18 cellular contexts compared by ENCODE assay signal in the genomic region with DNA sequence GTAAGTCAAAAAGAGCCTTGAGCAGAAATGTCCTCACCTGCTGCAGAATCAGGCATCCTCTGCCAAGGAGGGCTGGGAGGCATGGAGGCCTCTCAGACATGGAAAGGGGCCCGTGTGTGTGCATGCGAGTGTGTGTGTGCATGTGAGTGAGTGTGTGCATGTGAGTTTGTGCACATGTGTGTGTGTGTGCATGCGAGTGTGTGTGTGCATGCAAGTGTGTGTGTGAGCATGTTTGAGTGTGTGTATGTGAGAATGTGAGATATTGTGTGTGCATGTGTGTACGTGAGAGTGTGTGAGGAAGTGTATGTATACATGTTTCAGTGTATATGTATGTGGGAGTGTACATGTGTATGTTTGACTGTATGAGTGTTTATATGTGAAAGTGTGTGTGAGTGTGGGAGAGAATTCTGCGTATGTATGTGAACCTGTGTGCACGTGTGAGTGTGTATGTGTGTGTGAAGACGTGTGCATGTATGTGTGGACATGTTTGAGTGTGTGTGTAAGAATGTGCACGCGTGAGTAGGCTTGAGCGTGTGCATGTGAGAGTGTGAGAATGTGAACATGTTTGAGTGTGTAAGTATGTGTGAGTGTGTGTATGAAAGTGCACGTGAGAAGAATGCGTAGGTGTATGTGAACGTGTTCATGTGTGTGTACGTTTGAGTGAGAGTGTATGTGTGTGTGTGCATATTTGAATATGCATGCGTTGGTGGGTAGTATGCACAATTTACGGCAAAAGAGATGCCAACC.
"Had no signal": no experiment of that assay in that cellular context is flagged by ENCODE, and none has a peak within 500 bp of the region (broad histone marks: within the 10 kb centered on the region; RNA-seq: fewer than 3 reads in every experiment).

No MANE protein-coding gene starts in this region.

- H3K9me3 ChIP-seq: esophagus squamous epithelium, pancreas, suprapubic skin, thyroid gland, uterus had no signal

- FAIRE-seq: pancreas had no signal

- ATAC-seq: pancreas; stimulated activated effector memory CD8-positive, alpha-beta T cell treated with anti-CD3 and anti-CD28 coated beads, Interleukin-12 subunit alpha, Interleukin-12 subunit beta, amount 100 ng/mL, for 72 hours; stimulated activated naive CD8-positive, alpha-beta T cell treated with anti-CD3 and anti-CD28 coated beads, Interleukin-15, Interleukin-2, amounts not matched to agents 100 U/mL and 50 U/mL, for 24 hours had no signal

- H3K4me3 Mint-ChIP-seq: immature natural killer cell; naive B cell; nephron; stimulated activated effector memory CD8-positive, alpha-beta T cell treated with anti-CD3 and anti-CD28 coated beads, Interleukin-12 subunit alpha, Interleukin-12 subunit beta, amount 100 ng/mL, for 72 hours; type B pancreatic cell had no signal

- H3K27ac ChIP-seq: esophagus squamous epithelium, pancreas, suprapubic skin, thyroid gland, uterus had no signal

- H3K4me3 ChIP-seq: esophagus squamous epithelium, pancreas, suprapubic skin, thyroid gland, uterus had no signal

- H3K27ac Mint-ChIP-seq: immature natural killer cell; naive B cell; nephron; progenitor cell of endocrine pancreas; stimulated activated effector memory CD8-positive, alpha-beta T cell treated with anti-CD3 and anti-CD28 coated beads, Interleukin-12 subunit alpha, Interleukin-12 subunit beta, amount 100 ng/mL, for 72 hours; type B pancreatic cell had no signal

- H3K27me3 ChIP-seq: esophagus squamous epithelium, foreskin keratinocyte, thyroid gland, uterus had no signal

- H3K9me3 Mint-ChIP-seq: immature natural killer cell, nephron, type B pancreatic cell had no signal

- H3K4me1 ChIP-seq: esophagus squamous epithelium, foreskin keratinocyte, pancreas, suprapubic skin, thyroid gland, uterus had no signal

- DNase-seq: dermis blood vessel endothelial cell; esophagus squamous epithelium; immature natural killer cell; naive B cell; occipital lobe; pancreas; right cardiac atrium; stimulated activated CD4-positive, alpha-beta T cell treated with anti-CD3 and anti-CD28 coated beads, Interleukin-4, amount 100 ng/mL, for 1 hour; stimulated activated CD8-positive, alpha-beta memory T cell treated with anti-CD3 and anti-CD28 coated beads, Interleukin-4, amount 100 ng/mL, for 48 hours; stimulated activated naive CD8-positive, alpha-beta T cell treated with anti-CD3 and anti-CD28 coated beads, Interleukin-15, Interleukin-2, amounts not matched to agents 100 U/mL and 50 U/mL, for 24 hours; thyroid gland; uterus had no signal

- H3K36me3 ChIP-seq: esophagus squamous epithelium, pancreas, suprapubic skin, thyroid gland, uterus had no signal

- H3K4me1 Mint-ChIP-seq: immature natural killer cell; naive B cell; nephron; stimulated activated effector memory CD8-positive, alpha-beta T cell treated with anti-CD3 and anti-CD28 coated beads, Interleukin-12 subunit alpha, Interleukin-12 subunit beta, amount 100 ng/mL, for 72 hours had no signal

- H3K36me3 Mint-ChIP-seq: immature natural killer cell; naive B cell; stimulated activated effector memory CD8-positive, alpha-beta T cell treated with anti-CD3 and anti-CD28 coated beads, Interleukin-12 subunit alpha, Interleukin-12 subunit beta, amount 100 ng/mL, for 72 hours; type B pancreatic cell had no signal
